Comparison of ENCODE assay signal across 10 cellular contexts in genomic region chr2:142874293-142874814, GRCh38. TPM values are rescaled to one million over a fixed set of nuclear protein-coding genes. Genes with fewer than 3 reads are reported as not detected.
DNase-seq lines count a peak whose midpoint lies in the region; ATAC-seq and TF ChIP-seq lines count a peak whose summit lies in the region.
"Had no signal": no experiment of that assay in that cellular context is flagged by ENCODE, and none has a peak within 500 bp of the region (broad histone marks: within the 10 kb centered on the region; RNA-seq: fewer than 3 reads in every experiment).

No MANE protein-coding gene starts in this region.

- no peaks in the 10 kb centered on the region for H3K27me3 ChIP-seq in BE2C

- H3K27me3 Mint-ChIP-seq in nephron (ENCODE audit: low read depth): no peaks in the 10 kb centered on the region

- DNase-seq in CD1c-positive myeloid dendritic cell (ENCODE audit: extremely low spot score) (peak; percentile 92), HS-5 (ENCODE audit: low read depth) (peak; percentile 84), dedifferentiated amniotic fluid mesenchymal stem cell (ENCODE audit: extremely low spot score) (peak; percentile 34), iPS-NIHi11 (ENCODE audit: low spot score) (no peak), BE2C (no peak)
- DNase-seq: activated naive CD8-positive, alpha-beta T cell treated with anti-CD3 and anti-CD28 coated beads, Interleukin-2, amount 10 ng/mL, durations not matched to agents 7 days and 5 days; NCI-H2029 treated with DMSO at 0.1 percent for 48 hours had no signal

- H3K36me3 ChIP-seq in BE2C: no peaks in the 10 kb centered on the region

- H3K9me3 Mint-ChIP-seq in nephron: no peaks in the 10 kb centered on the region
- H3K9me3 Mint-ChIP-seq: activated naive CD8-positive, alpha-beta T cell treated with anti-CD3 and anti-CD28 coated beads, Interleukin-2, amount 10 ng/mL, durations not matched to agents 7 days and 5 days had no signal

- TF ChIP-seq CTCF in nephron (IDR thresholded peaks at IDR 0.05; ENCODE audit: unreplicated experiment in 3 of 3) (no peak), BE2C (IDR thresholded peaks at IDR 0.05; ENCODE audit: low read depth, low read length) (no peak)

- no peaks in the 10 kb centered on the region for H3K4me1 Mint-ChIP-seq in nephron
- H3K4me1 Mint-ChIP-seq: activated naive CD8-positive, alpha-beta T cell treated with anti-CD3 and anti-CD28 coated beads, Interleukin-2, amount 10 ng/mL, durations not matched to agents 7 days and 5 days had no signal

- ATAC-seq in HG03097 (IDR thresholded peaks at IDR 0.05; ENCODE audit: low FRiP score, unreplicated experiment): no peak
- no peak for ATAC-seq in GM18498 (IDR thresholded peaks at IDR 0.05; ENCODE audit: unreplicated experiment)

- H3K4me1 ChIP-seq in BE2C: no peaks in the 10 kb centered on the region

- H3K9me3 ChIP-seq in BE2C: no peaks in the 10 kb centered on the region

- H3K27ac Mint-ChIP-seq in nephron: peak overlapping the region in 2 of 3 experiments; percentile 0 to 5
- H3K27ac Mint-ChIP-seq: activated naive CD8-positive, alpha-beta T cell treated with anti-CD3 and anti-CD28 coated beads, Interleukin-2, amount 10 ng/mL, durations not matched to agents 7 days and 5 days had no signal

- no peak overlapping the region for H3K4me3 ChIP-seq in BE2C (ENCODE audit: low read depth, low read length)

- H3K36me3 Mint-ChIP-seq in nephron (ENCODE audit: low read depth): no peaks in the 10 kb centered on the region
- H3K36me3 Mint-ChIP-seq: activated naive CD8-positive, alpha-beta T cell treated with anti-CD3 and anti-CD28 coated beads, Interleukin-2, amount 10 ng/mL, durations not matched to agents 7 days and 5 days had no signal

- no peak overlapping the region for H3K4me3 Mint-ChIP-seq in nephron
- H3K4me3 Mint-ChIP-seq: activated naive CD8-positive, alpha-beta T cell treated with anti-CD3 and anti-CD28 coated beads, Interleukin-2, amount 10 ng/mL, durations not matched to agents 7 days and 5 days had no signal

RNA-seq across cellular contexts. Expression of gene KYNU, which starts 3.1 kb away (rescaled TPM):
- polyA plus RNA-seq in BE2C (2012; ENCODE audit: insufficient read depth, insufficient read length, low read depth): not detected

Comparison
In these comparisons a context has a peak if more than half of its experiments do, and no peak if none do; other contexts are left out.
1. DNase-seq: peak in CD1c-positive myeloid dendritic cell (single experiment), HS-5 (single experiment) and dedifferentiated amniotic fluid mesenchymal stem cell (single experiment); none in iPS-NIHi11 (single experiment) and BE2C (single experiment).